Comparison of ENCODE assay signal across 8 cellular contexts in genomic region chr19:44576843-44577565, GRCh38. TPM values are rescaled to one million over a fixed set of nuclear protein-coding genes. Genes with fewer than 3 reads are reported as not detected.
DNase-seq lines count a peak whose midpoint lies in the region; ATAC-seq, FAIRE-seq and TF ChIP-seq lines count a peak whose summit lies in the region.

No MANE protein-coding gene starts in this region.

- no peak overlapping the region for H3K23ac ChIP-seq in H1 (ENCODE audit: insufficient read length)

- H2AFZ ChIP-seq in OCI-LY3 (ENCODE audit: low read depth, low read length) (no peak overlapping the region), H1 (ENCODE audit: low read length) (no peak overlapping the region)

- no peak overlapping the region for H3K4me3 Mint-ChIP-seq in nephron progenitor cell

- no peak for TF ChIP-seq EP300 in H1 (IDR thresholded peaks at IDR 0.05; ENCODE audit: borderline replicate concordance in 1 of 2, low read depth in 2 of 2, low read length in 2 of 2)

- H3K23me2 ChIP-seq in H1 (ENCODE audit: low read depth, low read length): no peaks in the 10 kb centered on the region

- H3K27me3 ChIP-seq in OCI-LY3 (ENCODE audit: low read depth, low read length) (peaks cover 22% of the 10 kb centered on the region), H1 (replicated peaks in 1 of 4; ENCODE audit: control insufficient read depth in 3 of 4, extremely low read depth in 1 of 4, insufficient read depth in 3 of 4, low read length in 3 of 4) (no peaks in the 10 kb centered on the region)

- 39% methylated on average over 4 of the region's 8 CpGs; no CpG with 5 or more reads in 1 of the 2 experiments for WGBS in H1 (ENCODE audit: extremely low coverage in 1 of 2, insufficient coverage in 1 of 2, insufficient read length in 1 of 2, insufficient replicate concordance in 2 of 2, low coverage in 1 of 2, low lambda C conversion rate in 2 of 2, missing lambda C conversion rate in 1 of 2), 2 experiments

- H3K4me1 Mint-ChIP-seq in nephron progenitor cell: peaks cover 18% of the 10 kb centered on the region

- H3K36me3 ChIP-seq in OCI-LY3 (replicated peaks; ENCODE audit: low read depth, low read length) (no peaks in the 10 kb centered on the region), H1 (ENCODE audit: control insufficient read depth in 2 of 4, insufficient read depth in 4 of 4, low read length in 3 of 4) (no peaks in the 10 kb centered on the region)

- peaks cover 9% of the 10 kb centered on the region for H3K9me3 Mint-ChIP-seq in nephron progenitor cell

- no peak for FAIRE-seq in H1 (lab: Jason Lieb, UNC)

- H3K14ac ChIP-seq in H1 (ENCODE audit: insufficient read length): no peak overlapping the region

- H3K79me1 ChIP-seq in H1 (ENCODE audit: low read depth, low read length): no peaks in the 10 kb centered on the region

- H3K27me3 Mint-ChIP-seq in nephron progenitor cell (ENCODE audit: low read depth, poor library complexity): no peaks in the 10 kb centered on the region

- POLR2A ChIA-PET in H1 (lab: Charles Lee; ENCODE audit: partially characterized antibody): interaction anchor here (0.7 to 1.3 kb wide), 2 partner anchors 77 to 80 kb away, joined by 3 to 4 read pairs; no protein-coding TSS in a partner anchor

- H3K9ac ChIP-seq in OCI-LY3 (ENCODE audit: low read length) (no peak overlapping the region), H1 (replicated peaks in 1 of 4; ENCODE audit: extremely low read depth in 1 of 4, low read depth in 3 of 4, low read length in 3 of 4) (no peak overlapping the region)

- H4K5ac ChIP-seq in H1 (ENCODE audit: insufficient read length, low read depth, low read length): no peak overlapping the region

- H3K56ac ChIP-seq in H1 (replicated peaks; ENCODE audit: insufficient read length, low read depth, low read length): no peak overlapping the region

- H3K79me2 ChIP-seq in OCI-LY3 (ENCODE audit: low read length) (no peaks in the 10 kb centered on the region), H1 (ENCODE audit: control insufficient read depth in 1 of 2, insufficient read depth in 2 of 2, low read length in 2 of 2) (no peaks in the 10 kb centered on the region)

- no peak overlapping the region for H2BK20ac ChIP-seq in H1 (ENCODE audit: low read length)

- no peaks in the 10 kb centered on the region for H3K4me1 ChIP-seq in OCI-LY3 (ENCODE audit: low read length)
- H3K4me1 ChIP-seq in H1 (replicated peaks in 1 of 4; ENCODE audit: control insufficient read depth in 3 of 4, insufficient read depth in 4 of 4, low read length in 3 of 4): no peaks in the 10 kb centered on the region

- H4K20me1 ChIP-seq in OCI-LY3 (ENCODE audit: insufficient read depth, low read length) (no peaks in the 10 kb centered on the region), H1 (replicated peaks in 1 of 2; ENCODE audit: control insufficient read depth in 1 of 2, insufficient read depth in 2 of 2, low read length in 2 of 2) (no peaks in the 10 kb centered on the region)

- CTCF ChIA-PET in H1 (lab: Charles Lee; ENCODE audit: partially characterized antibody): interaction anchor here (0.6 to 5.7 kb wide), 34 partner anchors 9 to 241 kb away, joined by 3 to 37 read pairs (median 6); partner anchors contain the start of genes IGSF23 and PVR

- TF ChIP-seq CTCF in GM13976 (IDR thresholded peaks at IDR 0.05; ENCODE audit: borderline replicate concordance, control extremely low read depth, extremely low read depth, insufficient read depth, missing control alignments) (peak; percentile 36), OCI-LY3 (IDR thresholded peaks at IDR 0.05; ENCODE audit: low read depth, low read length) (peak; percentile 74), H1 (IDR thresholded peaks at IDR 0.05; ENCODE audit: control extremely low read depth in 1 of 3, insufficient read depth in 1 of 3, low read depth in 1 of 3, low read length in 3 of 3) (peak; percentile 77 to 83 (median 78)), nephron progenitor cell (IDR thresholded peaks at IDR 0.05) (peak; percentile 20)

- ATAC-seq in GM21717 (IDR thresholded peaks at IDR 0.05; ENCODE audit: unreplicated experiment): no peak
- ATAC-seq in GM18502 (IDR thresholded peaks at IDR 0.05; ENCODE audit: poor library complexity, unreplicated experiment): no peak

- no peak overlapping the region for H3K18ac ChIP-seq in H1 (ENCODE audit: extremely low read depth, low read length)

- TF ChIP-seq POLR2A in H1 (IDR thresholded peaks at IDR 0.05; ENCODE audit: control extremely low read depth in 1 of 2, low read depth in 2 of 2, low read length in 2 of 2): no peak

- H2BK15ac ChIP-seq in H1 (ENCODE audit: low read length): no peak overlapping the region

- in situ Hi-C loops in GM13976 (cut with MboI; ENCODE audit: low sequenced_read_pairs, unreplicated experiment): loop anchor here (10.0 kb wide), 1 partner anchor 78 kb away; no protein-coding TSS in a partner anchor

- H4K8ac ChIP-seq in H1 (ENCODE audit: extremely low read depth, insufficient read depth, low read length): no peak overlapping the region

- peak; percentile 74 for DNase-seq in A172 (ENCODE audit: low spot score)
- peak; percentile 32 for DNase-seq in GM13976 (ENCODE audit: low spot score)
- no peak for DNase-seq in H1 (ENCODE audit: low read depth in 1 of 2, low spot score in 2 of 2)
- no peak for DNase-seq in nephron progenitor cell
- no peak for DNase-seq in Ammon's horn (ENCODE audit: low spot score)

- H2BK120ac ChIP-seq in H1 (replicated peaks; ENCODE audit: low read depth, low read length): no peak overlapping the region

- H2BK5ac ChIP-seq in H1 (ENCODE audit: low read depth, low read length): no peak overlapping the region

- no peak overlapping the region for H2BK12ac ChIP-seq in H1 (ENCODE audit: low read depth, low read length)

- H3K4me2 ChIP-seq in OCI-LY3 (ENCODE audit: low read length) (no peak overlapping the region), H1 (ENCODE audit: insufficient read depth in 1 of 2, low read depth in 2 of 2, low read length in 2 of 2) (no peak overlapping the region)

- H3K27ac Mint-ChIP-seq in nephron progenitor cell: no peak overlapping the region

- H3K36me3 Mint-ChIP-seq in nephron progenitor cell (ENCODE audit: low read depth): no peaks in the 10 kb centered on the region

- H3K4me3 ChIP-seq in OCI-LY3 (ENCODE audit: low read length) (no peak overlapping the region), H1 (ENCODE audit: extremely low read depth in 1 of 4, insufficient read depth in 2 of 4, low read depth in 3 of 4, low read length in 4 of 4) (no peak overlapping the region)

- no peak overlapping the region for H4K91ac ChIP-seq in H1 (replicated peaks; ENCODE audit: insufficient read length, low read length)

- H3K9me3 ChIP-seq in OCI-LY3 (ENCODE audit: insufficient read depth, low read length): no peaks in the 10 kb centered on the region
- no peaks in the 10 kb centered on the region for H3K9me3 ChIP-seq in H1 (ENCODE audit: insufficient read depth in 2 of 2, low read depth in 1 of 2, low read length in 1 of 2)

- no peak overlapping the region for H3K4ac ChIP-seq in H1 (replicated peaks; ENCODE audit: insufficient read length, low read depth, low read length)

- no peak overlapping the region for H2AK5ac ChIP-seq in H1 (ENCODE audit: low read depth, low read length)

- TF ChIP-seq RAD21 in H1 (IDR thresholded peaks at IDR 0.05 in 1 of 2, conservative IDR thresholded peaks at IDR 0.05 in 1 of 2; ENCODE audit: low read depth in 2 of 2, low read length in 2 of 2): peak; percentile 80 to 83

- no peak overlapping the region for H3K27ac ChIP-seq in OCI-LY3 (ENCODE audit: low read length)
- no peak overlapping the region for H3K27ac ChIP-seq in H1 (ENCODE audit: low read depth, low read length)

TF ChIP-seq in H1, 55 proteins besides CTCF, POLR2A, EP300 and RAD21 (continues in another document):
- no peak for TF ChIP-seq BCL11A (IDR thresholded peaks at IDR 0.05; ENCODE audit: low read depth in 2 of 2, low read length in 2 of 2)
- TF ChIP-seq NRF1 (IDR thresholded peaks at IDR 0.05; ENCODE audit: low read depth, low read length): no peak

RNA-seq across cellular contexts. Expression of gene IGSF23, which starts 36.4 kb away (rescaled TPM):
- total RNA-seq in A172 (2014; rRNA removed; shearing (Covaris generic)): not detected in 2 replicates
- total RNA-seq in H1 (2021; fragmentation: NEBNext Ultra II Directional; extraction: Animal tissue kit (Norgen Biotek cat#: 25700)): not detected in 2 replicates
- polyA plus RNA-seq in H1 (2011; rRNA removed): not detected in 2 replicates
- not detected for polyA plus RNA-seq in H1 (2011; cell fraction: cytosol; rRNA removed)
- not detected for polyA plus RNA-seq in H1 (2011; cell fraction: nucleus; rRNA removed)
- not detected in 4 replicates for polyA plus RNA-seq in H1 (2012, experiment 1 of 2)
- polyA plus RNA-seq in H1 (2012, experiment 2 of 2): not detected
- not detected for polyA plus RNA-seq in H1 (2013, experiment 1 of 2)
- polyA plus RNA-seq in H1 (2013, experiment 2 of 2): not detected
- not detected in 2 replicates for polyA minus RNA-seq in H1 (2011; rRNA and poly(A)+ RNA removed)
- not detected for polyA minus RNA-seq in H1 (2011; cell fraction: cytosol; rRNA and poly(A)+ RNA removed)
- polyA minus RNA-seq in H1 (2011; cell fraction: nucleus; rRNA and poly(A)+ RNA removed): not detected

RNA-seq across cellular contexts. Expression of gene CEACAM20, which starts 47.5 kb away (rescaled TPM):
- not detected in 2 replicates for total RNA-seq in A172 (2014; rRNA removed; shearing (Covaris generic))
- not detected in 2 replicates for total RNA-seq in H1 (2021; fragmentation: NEBNext Ultra II Directional; extraction: Animal tissue kit (Norgen Biotek cat#: 25700))
- not detected in 2 replicates for polyA plus RNA-seq in H1 (2011; rRNA removed)
- not detected for polyA plus RNA-seq in H1 (2011; cell fraction: cytosol; rRNA removed)
- polyA plus RNA-seq in H1 (2011; cell fraction: nucleus; rRNA removed): 0.10 TPM
- polyA plus RNA-seq in H1 (2012, experiment 1 of 2): not detected in 4 replicates
- polyA plus RNA-seq in H1 (2012, experiment 2 of 2): not detected
- polyA plus RNA-seq in H1 (2013, experiment 1 of 2): not detected
- polyA plus RNA-seq in H1 (2013, experiment 2 of 2): not detected
- polyA minus RNA-seq in H1 (2011; rRNA and poly(A)+ RNA removed): not detected in 2 replicates
- polyA minus RNA-seq in H1 (2011; cell fraction: cytosol; rRNA and poly(A)+ RNA removed): not detected
- not detected for polyA minus RNA-seq in H1 (2011; cell fraction: nucleus; rRNA and poly(A)+ RNA removed)

Comparison
In these comparisons a context has a peak if more than half of its experiments do, and no peak if none do; other contexts are left out.
1. DNase-seq: peak in A172 (single experiment) and GM13976 (single experiment); none in H1 (0 of 2), nephron progenitor cell (single experiment) and Ammon's horn (single experiment).
2. CTCF ChIP-seq: peak in every context shown above with its lines; median percentile 78 in H1; 74 in OCI-LY3; 36 in GM13976; 20 in nephron progenitor cell.